21 cellular contexts compared by ENCODE assay signal in the genomic region with DNA sequence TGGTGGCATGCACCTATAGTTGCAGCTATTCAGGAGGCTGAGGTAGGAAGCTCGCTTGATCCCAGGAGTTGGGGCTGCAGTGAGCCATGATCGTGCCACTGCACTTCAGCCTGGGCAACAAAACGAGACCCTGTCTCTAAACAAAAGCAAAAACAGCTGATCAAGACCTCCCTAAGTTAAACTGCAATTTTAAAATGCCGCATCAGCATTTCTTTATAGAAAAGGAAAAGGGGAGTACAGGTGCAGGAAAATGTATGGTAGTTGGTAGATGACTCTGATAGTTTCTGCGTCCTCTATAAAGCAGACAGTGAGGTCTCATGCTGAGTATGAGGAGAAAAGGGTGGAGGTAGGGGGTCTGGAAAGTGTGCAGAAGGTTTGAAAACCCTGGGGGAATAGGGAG. TPM values are rescaled to one million over a fixed set of nuclear protein-coding genes. Genes with fewer than 3 reads are reported as not detected.
DNase-seq lines count a peak whose midpoint lies in the region; ATAC-seq, FAIRE-seq and TF ChIP-seq lines count a peak whose summit lies in the region.
"Had no signal": no experiment of that assay in that cellular context is flagged by ENCODE, and none has a peak within 500 bp of the region (broad histone marks: within the 10 kb centered on the region; RNA-seq: fewer than 3 reads in every experiment).

No MANE protein-coding gene starts in this region.

- 97% methylated on average over 5 of the region's 5 CpGs for WGBS in HepG2 (ENCODE audit: low lambda C conversion rate)
- 96% methylated on average over 4 of the region's 5 CpGs for WGBS in right lobe of liver (ENCODE audit: insufficient coverage, low coverage, low lambda C conversion rate, missing lambda C conversion rate)
- 39% methylated on average over 5 of the region's 5 CpGs for WGBS in K562 (ENCODE audit: insufficient coverage, low coverage, missing lambda C conversion rate)

- peaks cover 12% of the 10 kb centered on the region for H3K36me3 Mint-ChIP-seq in endothelial cell (ENCODE audit: low read depth, unreplicated experiment)
- H3K36me3 Mint-ChIP-seq in activated CD4-positive, alpha-beta T cell treated with anti-CD3 and anti-CD28 coated beads for 36 hours (ENCODE audit: low read depth): peaks cover 21% of the 10 kb centered on the region

- H3K27me3 ChIP-seq in HepG2 (ENCODE audit: control insufficient read depth in 1 of 2, insufficient read depth in 2 of 2, low read length in 2 of 2) (no peaks in the 10 kb centered on the region), right lobe of liver (no peaks in the 10 kb centered on the region), K562 (ENCODE audit: control insufficient read depth in 2 of 2, insufficient read depth in 2 of 2, low read length in 2 of 2) (no peaks in the 10 kb centered on the region)
- H3K27me3 ChIP-seq: BE2C had no signal

- in situ Hi-C loops in HepG2 (cut with HindIII; ENCODE audit: extremely low pct_ligation_motif_present, low pct_unique_long_range_greater_than_20kb): no loop called here
- in situ Hi-C loops in K562 (cut with MboI): no loop called here

- CTCF ChIA-PET in HepG2 (lab: Yijun Ruan, JAX; ENCODE audit: low intra/inter-chr PET ratio, low total read pairs) (no interaction called here), K562 (lab: Yijun Ruan, JAX; ENCODE audit: low intra/inter-chr PET ratio) (no interaction called here)
- CTCF ChIA-PET in activated CD4-positive, alpha-beta T cell treated with anti-CD3 and anti-CD28 coated beads for 36 hours (lab: Charles Lee): interaction anchor here (0.7 kb wide), 1 partner anchor 1175 kb away, joined by 3 read pairs; no protein-coding TSS in a partner anchor

- peaks cover 3% of the 10 kb centered on the region in 2 experiments; a peak in 2 of 5 replicates for H3K36me3 ChIP-seq in HepG2 (replicated peaks in 1 of 2; ENCODE audit: control insufficient read depth in 1 of 2, insufficient read depth in 2 of 2, low read length in 2 of 2)
- H3K36me3 ChIP-seq in right lobe of liver: no peaks in the 10 kb centered on the region
- no peaks in the 10 kb centered on the region for H3K36me3 ChIP-seq in K562 (ENCODE audit: control insufficient read depth, insufficient read depth, low read length)
- H3K36me3 ChIP-seq: BE2C, HAP-1 had no signal

- H3K9me3 ChIP-seq in HepG2 (ENCODE audit: low read length): no peaks in the 10 kb centered on the region
- H3K9me3 ChIP-seq in right lobe of liver: no peaks in the 10 kb centered on the region
- H3K9me3 ChIP-seq in K562 (replicated peaks; ENCODE audit: control insufficient read depth, insufficient read depth, low read depth, low read length): no peaks in the 10 kb centered on the region
- H3K9me3 ChIP-seq: BE2C, Caco-2, HAP-1 had no signal

- H3K9me1 ChIP-seq in K562 (ENCODE audit: control insufficient read depth, insufficient read depth, low read length): no peaks in the 10 kb centered on the region

- no peak overlapping the region for H3K27ac ChIP-seq in HepG2 (ENCODE audit: extremely low read length, insufficient read depth, low read length)
- H3K27ac ChIP-seq in right lobe of liver: no peak overlapping the region
- no peak overlapping the region for H3K27ac ChIP-seq in K562 (ENCODE audit: extremely low read depth, low read depth, low read length)
- H3K27ac ChIP-seq: HL-60 had no signal

- DNase-seq in HepG2 (ENCODE audit: low spot score) (no peak), right lobe of liver (no peak), K562 (ENCODE audit: extremely low read depth in 1 of 4, low spot score in 3 of 4) (no peak), endothelial cell (ENCODE audit: low spot score) (no peak), cerebellar cortex (ENCODE audit: low spot score) (no peak)
- DNase-seq in activated CD4-positive, alpha-beta T cell treated with anti-CD3 and anti-CD28 coated beads for 36 hours: no peak
- DNase-seq: ACHN; BE2C; C1 segment of cervical spinal cord; Caco-2; CD4-positive, alpha-beta T cell had no signal

- BruUV-seq in HepG2 (replicated peaks; lab: Mats Ljungman, UMichigan) (no TSS peak), K562 (replicated peaks; lab: Mats Ljungman, UMichigan) (no TSS peak)

- TF ChIP-seq CTCF in HepG2 (CRISPR knock-in tag; IDR thresholded peaks at IDR 0.05): no peak
- no peak for TF ChIP-seq CTCF in right lobe of liver (IDR thresholded peaks at IDR 0.05)
- no peak for TF ChIP-seq CTCF in K562 (IDR thresholded peaks at IDR 0.05 in 2 of 3, conservative IDR thresholded peaks at IDR 0.05 in 1 of 3; ENCODE audit: insufficient read depth in 2 of 3, low read depth in 1 of 3, low read length in 3 of 3)
- TF ChIP-seq CTCF in endothelial cell (IDR thresholded peaks at IDR 0.05; ENCODE audit: unreplicated experiment): no peak

- POLR2A ChIA-PET in HepG2 (lab: Yijun Ruan, JAX): interaction anchor here (1.8 kb wide), 1 partner anchor 9 kb away, joined by 7 read pairs; the partner anchor contains the start of gene TBCC
- POLR2A ChIA-PET in K562 (lab: Yijun Ruan, JAX): interaction anchor here (0.6 to 2.6 kb wide), 6 partner anchors 9 to 27 kb away, joined by 3 to 12 read pairs (median 5); partner anchors contain the start of genes BICRAL and TBCC
- POLR2A ChIA-PET in activated CD4-positive, alpha-beta T cell treated with anti-CD3 and anti-CD28 coated beads for 36 hours (lab: Charles Lee): no interaction called here

- TF ChIP-seq EP300 in HepG2 (IDR thresholded peaks at IDR 0.05; ENCODE audit: low read depth in 2 of 2, low read length in 2 of 2) (no peak), HepG2 (CRISPR knock-in tag; IDR thresholded peaks at IDR 0.05; ENCODE audit: borderline replicate concordance) (no peak), K562 (IDR thresholded peaks at IDR 0.05; ENCODE audit: low read length) (no peak)

- peaks cover 15% of the 10 kb centered on the region for H3K4me1 Mint-ChIP-seq in endothelial cell (ENCODE audit: unreplicated experiment)
- peaks cover 10% of the 10 kb centered on the region for H3K4me1 Mint-ChIP-seq in activated CD4-positive, alpha-beta T cell treated with anti-CD3 and anti-CD28 coated beads for 36 hours

- no peaks in the 10 kb centered on the region for H3K79me2 ChIP-seq in HepG2 (ENCODE audit: insufficient read depth, low read length)
- no peaks in the 10 kb centered on the region for H3K79me2 ChIP-seq in K562 (ENCODE audit: control insufficient read depth, insufficient read depth, low read length)

- H3K4me2 ChIP-seq in HepG2 (ENCODE audit: low read depth, low read length): no peak overlapping the region
- H3K4me2 ChIP-seq in K562 (ENCODE audit: insufficient read depth, low read length): no peak overlapping the region

- H3K4me3 Mint-ChIP-seq in endothelial cell (ENCODE audit: unreplicated experiment): peak overlapping the region; percentile 33
- no peak overlapping the region for H3K4me3 Mint-ChIP-seq in activated CD4-positive, alpha-beta T cell treated with anti-CD3 and anti-CD28 coated beads for 36 hours
- H3K4me3 Mint-ChIP-seq: CD4-positive, alpha-beta T cell; IgD-negative memory B cell had no signal

- TF ChIP-seq RAD21 in HepG2 (CRISPR knock-in tag; IDR thresholded peaks at IDR 0.05) (no peak), K562 (CRISPR knock-in tag; conservative IDR thresholded peaks at IDR 0.05 in 1 of 2, IDR thresholded peaks at IDR 0.05 in 1 of 2) (no peak)

- no peak for TF ChIP-seq POLR2A in HepG2 (IDR thresholded peaks at IDR 0.05; ENCODE audit: insufficient read depth in 1 of 2, low read depth in 2 of 2, low read length in 2 of 2)
- no peak for TF ChIP-seq POLR2A in right lobe of liver (IDR thresholded peaks at IDR 0.05)
- no peak for TF ChIP-seq POLR2A in K562 (conservative IDR thresholded peaks at IDR 0.05)

- H3K9ac ChIP-seq in HepG2 (ENCODE audit: insufficient read depth, low read depth, low read length) (no peak overlapping the region), K562 (ENCODE audit: insufficient read depth in 1 of 2, low read depth in 2 of 2, low read length in 2 of 2) (no peak overlapping the region)

- FAIRE-seq in HepG2 (lab: Jason Lieb, UNC): no peak
- no peak for FAIRE-seq in K562 (lab: Jason Lieb, UNC)
- FAIRE-seq: D721Med, G401.6, GM12891, GM19239 had no signal

- no peaks in the 10 kb centered on the region for H3K9me3 Mint-ChIP-seq in endothelial cell (ENCODE audit: unreplicated experiment)
- no peaks in the 10 kb centered on the region for H3K9me3 Mint-ChIP-seq in activated CD4-positive, alpha-beta T cell treated with anti-CD3 and anti-CD28 coated beads for 36 hours (ENCODE audit: low read depth)
- H3K9me3 Mint-ChIP-seq: CD4-positive, alpha-beta T cell; IgD-negative memory B cell had no signal

- peaks cover 2% of the 10 kb centered on the region for H3K27me3 Mint-ChIP-seq in endothelial cell (ENCODE audit: unreplicated experiment)
- no peaks in the 10 kb centered on the region for H3K27me3 Mint-ChIP-seq in activated CD4-positive, alpha-beta T cell treated with anti-CD3 and anti-CD28 coated beads for 36 hours
- H3K27me3 Mint-ChIP-seq: CD4-positive, alpha-beta T cell; IgD-negative memory B cell had no signal

- H4K20me1 ChIP-seq in HepG2 (ENCODE audit: insufficient read depth, low read length) (no peaks in the 10 kb centered on the region), K562 (replicated peaks; ENCODE audit: control insufficient read depth, insufficient read depth, low read length) (0 out of 2 replicates have a peak, but pooled peaks cover 5% of the 10 kb centered on the region)

- no peak for ATAC-seq in HepG2
- ATAC-seq in right lobe of liver: no peak
- ATAC-seq in K562: no peak
- ATAC-seq in activated CD4-positive, alpha-beta T cell treated with anti-CD3 and anti-CD28 coated beads for 36 hours: no peak

- H3K27ac Mint-ChIP-seq in endothelial cell (ENCODE audit: unreplicated experiment): peak overlapping the region; percentile 13
- no peak overlapping the region for H3K27ac Mint-ChIP-seq in activated CD4-positive, alpha-beta T cell treated with anti-CD3 and anti-CD28 coated beads for 36 hours
- H3K27ac Mint-ChIP-seq: CD4-positive, alpha-beta T cell; IgD-negative memory B cell had no signal

- H2AFZ ChIP-seq in HepG2 (ENCODE audit: low read length): no peak overlapping the region
- no peak overlapping the region for H2AFZ ChIP-seq in K562 (ENCODE audit: low read depth, low read length)

- intact Hi-C loops in HepG2 (cut with micrococcal nuclease; ENCODE audit: unreplicated experiment): no loop called here
- intact Hi-C loops in right lobe of liver (cut with DNase I): no loop called here
- intact Hi-C loops in K562 (cut with micrococcal nuclease): no loop called here
- intact Hi-C loops in activated CD4-positive, alpha-beta T cell treated with anti-CD3 and anti-CD28 coated beads for 36 hours (cut with DNase I, micrococcal nuclease): no loop called here

- H3K4me3 ChIP-seq in HepG2 (replicated peaks in 1 of 3; ENCODE audit: insufficient read depth in 1 of 3, low read depth in 2 of 3, low read length in 3 of 3) (no peak overlapping the region), right lobe of liver (no peak overlapping the region), K562 (no peak overlapping the region)
- H3K4me3 ChIP-seq: HAP-1 had no signal

- H3K4me1 ChIP-seq in HepG2 (ENCODE audit: insufficient read depth, low read length) (peaks cover 14% of the 10 kb centered on the region), right lobe of liver (no peaks in the 10 kb centered on the region), K562 (replicated peaks in 1 of 2; ENCODE audit: control insufficient read depth in 2 of 2, insufficient read depth in 2 of 2, low read length in 2 of 2) (no peaks in the 10 kb centered on the region; a peak in 2 of 5 replicates)
- H3K4me1 ChIP-seq: BE2C, Caco-2, HAP-1 had no signal

RNA-seq across cellular contexts. Expression of gene TBCC, which starts 8.9 kb away (rescaled TPM):
- total RNA-seq in HepG2 (2016; rRNA removed; fragmentation: Illumina TruSeq; extraction: Trizol) (36.1 and 43.2 TPM in 2 replicates), right lobe of liver (10 to 100 TPM in 2 of 6 experiments, 1 to 10 TPM in 4; 5.4 to 12.2 (median 6.3) TPM), K562 (2014; rRNA removed) (34.1 and 55.1 TPM in 2 replicates), K562 (2014; rRNA removed; fragmentation: Illumina TruSeq; extraction: Trizol) (16.1 and 20.9 TPM in 2 replicates), K562 (2015; rRNA removed; fragmentation: Illumina TruSeq; extraction: Trizol) (31.3 and 31.9 TPM in 2 replicates), K562 (2021) (27.8 and 28.7 TPM in 2 replicates), endothelial cell (ENCODE audit: unreplicated experiment) (23.4 TPM)
- total RNA-seq in HepG2 (2016; cell fraction: cytosol; rRNA removed; fragmentation: Illumina TruSeq; extraction: Trizol; ENCODE audit: low read depth): 13.4 and 14.0 TPM in 2 replicates
- total RNA-seq in HepG2 (2016; cell fraction: insoluble cytoplasmic fraction; rRNA removed; fragmentation: Illumina TruSeq; extraction: Trizol): 37.2 and 41.5 TPM in 2 replicates
- total RNA-seq in HepG2 (2016; cell fraction: membrane; rRNA removed; fragmentation: Illumina TruSeq; extraction: Trizol): 20.4 and 22.9 TPM in 2 replicates
- 17.5 and 20.0 TPM in 2 replicates for total RNA-seq in HepG2 (2016; cell fraction: nucleus; rRNA removed; fragmentation: Illumina TruSeq; extraction: Trizol)
- polyA plus RNA-seq in HepG2 (2011; rRNA removed) (14.8 and 18.0 TPM in 2 replicates), K562 (2011; rRNA removed) (16.5 and 19.5 TPM in 2 replicates), K562 (2014; fragmentation: Illumina TruSeq; extraction: Trizol) (23.3 and 24.8 TPM in 2 replicates), K562 (2014; fragmentation: Nextera tagmentation; extraction: Ambion mirVana) (1 to 10 TPM; 2.8 to 5.0 TPM), K562 (2014; rRNA removed) (28.9 and 29.5 TPM in 2 replicates)
- polyA plus RNA-seq in HepG2 (2011; cell fraction: cytosol; rRNA removed): 14.9 and 15.6 TPM in 2 replicates
- polyA plus RNA-seq in HepG2 (2011; cell fraction: nucleus; rRNA removed): 12.6 and 13.8 TPM in 2 replicates
- polyA plus RNA-seq in HepG2 (2012): 12.0 and 15.3 TPM in 2 replicates
- 5.2 and 5.5 TPM in 2 replicates for polyA plus RNA-seq in HepG2 (2016; cell fraction: cytosol; fragmentation: Illumina TruSeq; extraction: Trizol; ENCODE audit: low read depth)
- polyA plus RNA-seq in HepG2 (2016; cell fraction: insoluble cytoplasmic fraction; fragmentation: Illumina TruSeq; extraction: Trizol; ENCODE audit: low read depth): 26.8 and 28.7 TPM in 2 replicates
- 7.8 and 9.2 TPM in 2 replicates for polyA plus RNA-seq in HepG2 (2016; cell fraction: membrane; fragmentation: Illumina TruSeq; extraction: Trizol; ENCODE audit: low read depth)
- 20.6 and 21.7 TPM in 2 replicates for polyA plus RNA-seq in HepG2 (2016; cell fraction: nucleus; fragmentation: Illumina TruSeq; extraction: Trizol; ENCODE audit: insufficient read depth, low read depth)
- 10.7 and 14.8 TPM in 2 replicates for polyA minus RNA-seq in HepG2 (2011; rRNA and poly(A)+ RNA removed; ENCODE audit: low replicate concordance)
- polyA minus RNA-seq in HepG2 (2011; cell fraction: cytosol; rRNA and poly(A)+ RNA removed): 8.2 and 9.3 TPM in 2 replicates
- polyA minus RNA-seq in HepG2 (2011; cell fraction: nucleus; rRNA and poly(A)+ RNA removed): 7.6 and 7.7 TPM in 2 replicates
- total RNA-seq in K562 (2011; cell fraction: chromatin; rRNA removed; ENCODE audit: low replicate concordance): 19.4 and 28.3 TPM in 2 replicates
- total RNA-seq in K562 (2011; cell fraction: nucleolus; rRNA removed): 29.3 and 40.5 TPM in 2 replicates
- 32.5 and 32.9 TPM in 2 replicates for total RNA-seq in K562 (2011; cell fraction: nucleoplasm; rRNA removed)
- polyA plus RNA-seq in K562 (2011; cell fraction: cytosol; rRNA removed): 20.2 and 26.4 TPM in 2 replicates
- 28.2 and 28.3 TPM in 2 replicates for polyA plus RNA-seq in K562 (2011; cell fraction: nucleus; rRNA removed)
- 24.3 and 30.8 TPM in 2 replicates for polyA plus RNA-seq in K562 (2012)
- polyA minus RNA-seq in K562 (2011; rRNA and poly(A)+ RNA removed): 5.2 and 6.0 TPM in 2 replicates
- polyA minus RNA-seq in K562 (2011; cell fraction: cytosol; rRNA and poly(A)+ RNA removed): 8.4 and 9.8 TPM in 2 replicates
- 8.9 and 15.4 TPM in 2 replicates for polyA minus RNA-seq in K562 (2011; cell fraction: nucleus; rRNA and poly(A)+ RNA removed)
- 10 to 100 TPM; 14.7 to 15.3 TPM for total RNA-seq in activated CD4-positive, alpha-beta T cell treated with anti-CD3 and anti-CD28 coated beads for 36 hours

RNA-seq across cellular contexts. Expression of gene BICRAL, which starts 27.1 kb away (rescaled TPM):
- 5.0 and 6.8 TPM in 2 replicates for total RNA-seq in HepG2 (2016; rRNA removed; fragmentation: Illumina TruSeq; extraction: Trizol)
- total RNA-seq in HepG2 (2016; cell fraction: cytosol; rRNA removed; fragmentation: Illumina TruSeq; extraction: Trizol; ENCODE audit: low read depth): 1.6 and 1.9 TPM in 2 replicates
- 4.5 and 6.4 TPM in 2 replicates for total RNA-seq in HepG2 (2016; cell fraction: insoluble cytoplasmic fraction; rRNA removed; fragmentation: Illumina TruSeq; extraction: Trizol)
- 4.8 and 5.3 TPM in 2 replicates for total RNA-seq in HepG2 (2016; cell fraction: membrane; rRNA removed; fragmentation: Illumina TruSeq; extraction: Trizol)
- total RNA-seq in HepG2 (2016; cell fraction: nucleus; rRNA removed; fragmentation: Illumina TruSeq; extraction: Trizol): 4.9 and 6.1 TPM in 2 replicates
- polyA plus RNA-seq in HepG2 (2011; rRNA removed): 11.1 and 13.5 TPM in 2 replicates
- 9.5 and 11.4 TPM in 2 replicates for polyA plus RNA-seq in HepG2 (2011; cell fraction: cytosol; rRNA removed)
- 9.0 and 9.1 TPM in 2 replicates for polyA plus RNA-seq in HepG2 (2011; cell fraction: nucleus; rRNA removed)
- polyA plus RNA-seq in HepG2 (2012): 7.3 and 7.8 TPM in 2 replicates
- 0.24 and 0.26 TPM in 2 replicates for polyA plus RNA-seq in HepG2 (2016; cell fraction: cytosol; fragmentation: Illumina TruSeq; extraction: Trizol; ENCODE audit: low read depth)
- polyA plus RNA-seq in HepG2 (2016; cell fraction: insoluble cytoplasmic fraction; fragmentation: Illumina TruSeq; extraction: Trizol; ENCODE audit: low read depth): 5.3 and 6.6 TPM in 2 replicates
- 1.5 and 1.7 TPM in 2 replicates for polyA plus RNA-seq in HepG2 (2016; cell fraction: membrane; fragmentation: Illumina TruSeq; extraction: Trizol; ENCODE audit: low read depth)
- polyA plus RNA-seq in HepG2 (2016; cell fraction: nucleus; fragmentation: Illumina TruSeq; extraction: Trizol; ENCODE audit: insufficient read depth, low read depth): 8.7 and 9.2 TPM in 2 replicates
- polyA minus RNA-seq in HepG2 (2011; rRNA and poly(A)+ RNA removed; ENCODE audit: low replicate concordance): 16.6 and 32.3 TPM in 2 replicates
- 14.7 and 15.5 TPM in 2 replicates for polyA minus RNA-seq in HepG2 (2011; cell fraction: cytosol; rRNA and poly(A)+ RNA removed)
- 14.7 and 18.9 TPM in 2 replicates for polyA minus RNA-seq in HepG2 (2011; cell fraction: nucleus; rRNA and poly(A)+ RNA removed)
- total RNA-seq in right lobe of liver: 1 to 10 TPM; 4.3 to 6.0 (median 5.5) TPM
- total RNA-seq in K562 (2011; cell fraction: chromatin; rRNA removed; ENCODE audit: low replicate concordance): 17.0 and 22.8 TPM in 2 replicates
- 9.5 TPM in 2 replicates for total RNA-seq in K562 (2011; cell fraction: nucleolus; rRNA removed)
- 13.6 and 16.9 TPM in 2 replicates for total RNA-seq in K562 (2011; cell fraction: nucleoplasm; rRNA removed)
- total RNA-seq in K562 (2014; rRNA removed): 3.7 and 4.4 TPM in 2 replicates
- total RNA-seq in K562 (2014; rRNA removed; fragmentation: Illumina TruSeq; extraction: Trizol): 5.6 and 6.6 TPM in 2 replicates
- 5.2 and 5.7 TPM in 2 replicates for total RNA-seq in K562 (2015; rRNA removed; fragmentation: Illumina TruSeq; extraction: Trizol)
- 9.2 and 10.2 TPM in 2 replicates for total RNA-seq in K562 (2021)
- 10.1 and 11.9 TPM in 2 replicates for polyA plus RNA-seq in K562 (2011; rRNA removed)
- polyA plus RNA-seq in K562 (2011; cell fraction: cytosol; rRNA removed): 9.1 and 13.7 TPM in 2 replicates
- 7.7 and 9.2 TPM in 2 replicates for polyA plus RNA-seq in K562 (2011; cell fraction: nucleus; rRNA removed)
- 5.7 and 7.4 TPM in 2 replicates for polyA plus RNA-seq in K562 (2012)
- polyA plus RNA-seq in K562 (2014; fragmentation: Illumina TruSeq; extraction: Trizol): 9.7 and 10.4 TPM in 2 replicates
- polyA plus RNA-seq in K562 (2014; fragmentation: Nextera tagmentation; extraction: Ambion mirVana): 1 to 10 TPM; 1.2 to 1.4 TPM
- polyA plus RNA-seq in K562 (2014; rRNA removed): 5.3 and 6.2 TPM in 2 replicates
- 23.8 and 24.3 TPM in 2 replicates for polyA minus RNA-seq in K562 (2011; rRNA and poly(A)+ RNA removed)
- 10.1 and 10.7 TPM in 2 replicates for polyA minus RNA-seq in K562 (2011; cell fraction: cytosol; rRNA and poly(A)+ RNA removed)
- polyA minus RNA-seq in K562 (2011; cell fraction: nucleus; rRNA and poly(A)+ RNA removed): 4.3 and 9.6 TPM in 2 replicates
- 9.2 TPM for total RNA-seq in endothelial cell (ENCODE audit: unreplicated experiment)
- 10 to 100 TPM; 11.5 to 14.3 TPM for total RNA-seq in activated CD4-positive, alpha-beta T cell treated with anti-CD3 and anti-CD28 coated beads for 36 hours

RNA-seq across cellular contexts. Expression of gene PRPH2, which starts 32.4 kb away (rescaled TPM):
- total RNA-seq in HepG2 (2016; rRNA removed; fragmentation: Illumina TruSeq; extraction: Trizol): 0.04 and 0.06 TPM in 2 replicates
- total RNA-seq in HepG2 (2016; cell fraction: cytosol; rRNA removed; fragmentation: Illumina TruSeq; extraction: Trizol; ENCODE audit: low read depth): 0.10 TPM in 1 of 2 replicates, not detected in the other
- total RNA-seq in HepG2 (2016; cell fraction: insoluble cytoplasmic fraction; rRNA removed; fragmentation: Illumina TruSeq; extraction: Trizol): 0.04 TPM in 1 of 2 replicates, not detected in the other
- 0.10 TPM in 1 of 2 replicates, not detected in the other for total RNA-seq in HepG2 (2016; cell fraction: membrane; rRNA removed; fragmentation: Illumina TruSeq; extraction: Trizol)
- not detected in 2 replicates for total RNA-seq in HepG2 (2016; cell fraction: nucleus; rRNA removed; fragmentation: Illumina TruSeq; extraction: Trizol)
- 0.03 and 0.05 TPM in 2 replicates for polyA plus RNA-seq in HepG2 (2011; rRNA removed)
- 0.05 TPM in 2 replicates for polyA plus RNA-seq in HepG2 (2011; cell fraction: cytosol; rRNA removed)
- 0.08 TPM in 1 of 2 replicates, not detected in the other for polyA plus RNA-seq in HepG2 (2011; cell fraction: nucleus; rRNA removed)
- not detected in 2 replicates for polyA plus RNA-seq in HepG2 (2012)
- polyA plus RNA-seq in HepG2 (2016; cell fraction: cytosol; fragmentation: Illumina TruSeq; extraction: Trizol; ENCODE audit: low read depth): not detected in 2 replicates
- polyA plus RNA-seq in HepG2 (2016; cell fraction: insoluble cytoplasmic fraction; fragmentation: Illumina TruSeq; extraction: Trizol; ENCODE audit: low read depth): not detected in 2 replicates
- not detected in 2 replicates for polyA plus RNA-seq in HepG2 (2016; cell fraction: membrane; fragmentation: Illumina TruSeq; extraction: Trizol; ENCODE audit: low read depth)
- not detected in 2 replicates for polyA plus RNA-seq in HepG2 (2016; cell fraction: nucleus; fragmentation: Illumina TruSeq; extraction: Trizol; ENCODE audit: insufficient read depth, low read depth)
- not detected in 2 replicates for polyA minus RNA-seq in HepG2 (2011; rRNA and poly(A)+ RNA removed; ENCODE audit: low replicate concordance)
- not detected in 2 replicates for polyA minus RNA-seq in HepG2 (2011; cell fraction: cytosol; rRNA and poly(A)+ RNA removed)
- polyA minus RNA-seq in HepG2 (2011; cell fraction: nucleus; rRNA and poly(A)+ RNA removed): 0.12 TPM in 1 of 2 replicates, not detected in the other
- under 1 TPM in 1 of 6 experiments, not detected in 5; 0.16 TPM for total RNA-seq in right lobe of liver
- total RNA-seq in K562 (2011; cell fraction: chromatin; rRNA removed; ENCODE audit: low replicate concordance): not detected in 2 replicates
- total RNA-seq in K562 (2011; cell fraction: nucleolus; rRNA removed): 0.33 TPM in 1 of 2 replicates, not detected in the other
- not detected in 2 replicates for total RNA-seq in K562 (2011; cell fraction: nucleoplasm; rRNA removed)
- 0.04 TPM in 1 of 2 replicates, not detected in the other for total RNA-seq in K562 (2014; rRNA removed)
- total RNA-seq in K562 (2014; rRNA removed; fragmentation: Illumina TruSeq; extraction: Trizol): not detected in 2 replicates
- 0.04 TPM in 1 of 2 replicates, not detected in the other for total RNA-seq in K562 (2015; rRNA removed; fragmentation: Illumina TruSeq; extraction: Trizol)
- total RNA-seq in K562 (2021): 0.09 TPM in 1 of 2 replicates, not detected in the other
- 0.03 and 0.04 TPM in 2 replicates for polyA plus RNA-seq in K562 (2011; rRNA removed)
- 0.03 and 0.04 TPM in 2 replicates for polyA plus RNA-seq in K562 (2011; cell fraction: cytosol; rRNA removed)
- not detected in 2 replicates for polyA plus RNA-seq in K562 (2011; cell fraction: nucleus; rRNA removed)
- 0.08 and 0.11 TPM in 2 replicates for polyA plus RNA-seq in K562 (2012)
- polyA plus RNA-seq in K562 (2014; fragmentation: Illumina TruSeq; extraction: Trizol): 0.03 and 0.10 TPM in 2 replicates
- polyA plus RNA-seq in K562 (2014; fragmentation: Nextera tagmentation; extraction: Ambion mirVana): under 1 TPM; 0.03 to 0.11 TPM
- polyA plus RNA-seq in K562 (2014; rRNA removed): 0.26 TPM in 1 of 2 replicates, not detected in the other
- polyA minus RNA-seq in K562 (2011; rRNA and poly(A)+ RNA removed): 0.06 TPM in 1 of 2 replicates, not detected in the other
- not detected in 2 replicates for polyA minus RNA-seq in K562 (2011; cell fraction: cytosol; rRNA and poly(A)+ RNA removed)
- 0.11 TPM in 1 of 2 replicates, not detected in the other for polyA minus RNA-seq in K562 (2011; cell fraction: nucleus; rRNA and poly(A)+ RNA removed)
- 0.15 TPM for total RNA-seq in endothelial cell (ENCODE audit: unreplicated experiment)
- total RNA-seq in activated CD4-positive, alpha-beta T cell treated with anti-CD3 and anti-CD28 coated beads for 36 hours: not detected
- total RNA-seq: A172, Caco-2, H4, HT1080 had no signal
- polyA plus RNA-seq: IgD-negative memory B cell had no signal

Comparison
In these comparisons a context has a peak if more than half of its experiments do, and no peak if none do; other contexts are left out.
1. Of the 241 proteins assayed by ChIP-seq in both HepG2 and K562: peak only in HepG2: none; only in K562: MAFG; in both: MAFF and MAFK; in neither: 238.